ENCODE assay signal across 9 cellular contexts in genomic region chr5:96651948-96652753, GRCh38.
DNase-seq lines count a peak whose midpoint lies in the region; ATAC-seq and TF ChIP-seq lines count a peak whose summit lies in the region.
"Had no signal": no experiment of that assay in that cellular context is flagged by ENCODE, and none has a peak within 500 bp of the region (broad histone marks: within the 10 kb centered on the region; RNA-seq: fewer than 3 reads in every experiment).

No MANE protein-coding gene starts in this region.

- TF ChIP-seq EP300 in Ishikawa (IDR thresholded peaks at IDR 0.05; ENCODE audit: borderline replicate concordance): no peak

- DNase-seq in ELR (ENCODE audit: low read depth) (peak; percentile 57), memory B cell (ENCODE audit: low spot score in 2 of 2) (no peak), NCI-H446 treated with DMSO at 0.1 percent for 48 hours (lab: John Stamatoyannopoulos, UW) (no peak), KBM-7 (no peak)
- DNase-seq in activated CD4-positive, alpha-beta T cell treated with anti-CD3 and anti-CD28 coated beads, Interleukin-2, amount 50 U/mL, for 1 hour: peak; percentile 4
- DNase-seq: psoas muscle; stimulated activated naive B cell treated with anti-CD40 and anti-IgM and Interleukin-4, amounts not matched to agents 10 μg/mL and 1 μg/mL and 100 μg/mL, for 72 hours had no signal

- no peak overlapping the region for H3K27ac Mint-ChIP-seq in memory B cell
- H3K27ac Mint-ChIP-seq: stimulated activated naive B cell treated with anti-CD40 and anti-IgM and Interleukin-4, amounts not matched to agents 10 μg/mL and 1 μg/mL and 100 μg/mL, for 72 hours had no signal

- no peaks in the 10 kb centered on the region for H3K9me3 Mint-ChIP-seq in memory B cell
- H3K9me3 Mint-ChIP-seq: stimulated activated naive B cell treated with anti-CD40 and anti-IgM and Interleukin-4, amounts not matched to agents 10 μg/mL and 1 μg/mL and 100 μg/mL, for 72 hours had no signal

- H3K4me3 Mint-ChIP-seq in memory B cell: no peak overlapping the region
- H3K4me3 Mint-ChIP-seq: stimulated activated naive B cell treated with anti-CD40 and anti-IgM and Interleukin-4, amounts not matched to agents 10 μg/mL and 1 μg/mL and 100 μg/mL, for 72 hours had no signal

- H3K36me3 Mint-ChIP-seq in memory B cell: no peaks in the 10 kb centered on the region
- H3K36me3 Mint-ChIP-seq: stimulated activated naive B cell treated with anti-CD40 and anti-IgM and Interleukin-4, amounts not matched to agents 10 μg/mL and 1 μg/mL and 100 μg/mL, for 72 hours had no signal

- peak; percentile 41 for ATAC-seq in memory B cell (ENCODE audit: low read depth)
- ATAC-seq in GM19397 (IDR thresholded peaks at IDR 0.05; ENCODE audit: unreplicated experiment): no peak
- ATAC-seq: psoas muscle; stimulated activated naive B cell treated with anti-CD40 and anti-IgM and Interleukin-4, amounts not matched to agents 10 μg/mL and 1 μg/mL and 100 μg/mL, for 72 hours had no signal

- H3K4me1 Mint-ChIP-seq in memory B cell: peaks cover 14% of the 10 kb centered on the region

- peak; percentile 48 for TF ChIP-seq RAD21 in Ishikawa (IDR thresholded peaks at IDR 0.05; ENCODE audit: low read depth)

- H3K27me3 Mint-ChIP-seq in memory B cell: peaks cover 5% of the 10 kb centered on the region

- in situ Hi-C loops in KBM-7 (cut with MboI; ENCODE audit: low pct_unique_long_range_greater_than_20kb, low sequenced_read_pairs): no loop called here

TF ChIP-seq in Ishikawa, 13 proteins besides CTCF, POLR2A, EP300 and RAD21:
- TF ChIP-seq EGR1 (IDR thresholded peaks at IDR 0.05) (no peak), NFIC (IDR thresholded peaks at IDR 0.05) (no peak), TCF12 (IDR thresholded peaks at IDR 0.05; ENCODE audit: low read depth) (no peak), CREB1 (IDR thresholded peaks at IDR 0.05; ENCODE audit: low read depth) (no peak), FOXM1 (IDR thresholded peaks at IDR 0.05; ENCODE audit: borderline replicate concordance, low read depth) (no peak), CEBPB (IDR thresholded peaks at IDR 0.05) (no peak)

Comparison
In these comparisons a context has a peak if more than half of its experiments do, and no peak if none do; other contexts are left out.
1. DNase-seq: peak in ELR (single experiment) and activated CD4-positive, alpha-beta T cell treated with anti-CD3 and anti-CD28 coated beads, Interleukin-2, amount 50 U/mL, for 1 hour (single experiment); none in memory B cell (0 of 2), NCI-H446 treated with DMSO at 0.1 percent for 48 hours (single experiment) and KBM-7 (single experiment).